In the genomic region with DNA sequence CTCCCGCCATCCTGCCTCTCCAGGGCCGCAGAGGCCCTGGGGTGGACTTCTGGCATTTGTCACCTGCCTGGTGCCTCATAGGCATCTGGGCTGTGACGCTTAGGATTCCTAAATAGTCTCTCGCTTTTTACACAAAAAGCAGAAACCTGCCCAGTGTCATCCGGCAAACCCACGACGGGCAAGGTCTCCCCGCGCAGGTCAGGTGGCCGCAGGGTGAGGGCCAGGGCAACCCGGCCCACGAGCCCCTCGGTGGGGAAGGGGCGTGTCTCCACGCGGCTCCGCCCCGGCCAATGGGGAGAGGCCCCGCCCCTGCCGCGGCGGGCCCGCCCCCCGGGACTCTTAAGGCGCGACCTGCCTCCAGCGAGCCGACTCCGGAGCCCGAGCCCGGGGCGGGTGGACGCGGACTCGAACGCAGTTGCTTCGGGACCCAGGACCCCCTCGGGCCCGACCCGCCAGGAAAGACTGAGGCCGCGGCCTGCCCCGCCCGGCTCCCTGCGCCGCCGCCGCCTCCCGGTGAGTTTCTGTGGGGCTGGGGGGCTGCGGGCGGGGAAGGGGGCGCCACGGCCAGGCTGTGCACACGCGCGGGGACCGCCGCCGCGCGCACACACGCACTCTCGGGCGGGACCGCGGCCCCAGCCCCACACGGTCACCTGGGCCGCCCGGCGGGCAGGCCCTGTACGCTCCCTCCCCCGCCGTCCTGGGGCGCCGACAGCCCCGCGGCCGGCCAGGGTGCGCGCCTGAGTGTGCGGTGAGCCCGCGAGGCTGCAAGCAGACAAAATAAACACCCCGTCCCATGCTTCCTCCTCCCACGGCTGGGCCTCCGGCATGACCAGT, we compare ENCODE assay signal across 8 cellular contexts. TPM values are rescaled to one million over a fixed set of nuclear protein-coding genes. Genes with fewer than 3 reads are reported as not detected.
DNase-seq lines count a peak whose midpoint lies in the region; ATAC-seq and TF ChIP-seq lines count a peak whose summit lies in the region.

A gene (plus strand): TSS at position 368 of the 834 bp plus-strand sequence. CDS start 9,030 bp downstream, outside the sequence.

- H3K27ac ChIP-seq in WERI-Rb-1 (peak within 1 kb of the TSS; percentile 47), skin epidermis (peak within 1 kb of the TSS in 20 of 21 experiments; percentile 50 to 89 (median 78)), MM.1S (ENCODE audit: low read length) (no peak within 1 kb of the TSS)

- H3K9ac ChIP-seq in MM.1S (ENCODE audit: low read length): no peak within 1 kb of the TSS

- no peaks in the 10 kb centered on the region for H3F3A ChIP-seq in MM.1S (ENCODE audit: insufficient read depth, low read length)

- intact Hi-C loops in MCF 10A (cut with micrococcal nuclease): no loop called here

- H3K4me3 Mint-ChIP-seq in MCF 10A (ENCODE audit: unreplicated experiment): peak within 1 kb of the TSS; percentile 69

- TF ChIP-seq CTCF in WERI-Rb-1 (IDR thresholded peaks at IDR 0.05; ENCODE audit: low read depth, low read length) (no peak), MCF 10A (IDR thresholded peaks at IDR 0.05; ENCODE audit: unreplicated experiment) (no peak), MM.1S (IDR thresholded peaks at IDR 0.05; ENCODE audit: low read length) (no peak)

- TSS peak; percentile 70 for BruUV-seq in MCF 10A (replicated peaks; lab: Mats Ljungman, UMichigan)

- H3K27me3 ChIP-seq in WERI-Rb-1 (ENCODE audit: insufficient read depth, low read depth, severe bottlenecking): no peaks in the 10 kb centered on the region
- no peaks in the 10 kb centered on the region for H3K27me3 ChIP-seq in MM.1S (replicated peaks; ENCODE audit: insufficient read depth, low read length)

- no peak within 1 kb of the TSS for H3K27ac Mint-ChIP-seq in MCF 10A (ENCODE audit: low read depth, unreplicated experiment)

- no peaks in the 10 kb centered on the region for H3K4me1 ChIP-seq in MM.1S (ENCODE audit: low read length)

- CTCF ChIA-PET in MCF 10A (lab: Yijun Ruan, JAX): interaction anchor here (2.4 to 14.1 kb wide), 2 partner anchors 13 to 30 kb away, joined by 13 to 263 read pairs; no protein-coding TSS in a partner anchor

- peaks cover 14% of the 10 kb centered on the region for H3K79me2 ChIP-seq in MM.1S (ENCODE audit: low read length)

- H3K36me3 ChIP-seq in WERI-Rb-1 (no peaks in the 10 kb centered on the region), MM.1S (replicated peaks; ENCODE audit: insufficient read depth, low read length) (no peaks in the 10 kb centered on the region)

- H3K4me2 ChIP-seq in MM.1S (ENCODE audit: low read depth, low read length): no peak within 1 kb of the TSS

- no peaks in the 10 kb centered on the region for H3K27me3 Mint-ChIP-seq in MCF 10A (ENCODE audit: insufficient read depth, unreplicated experiment)

- no peak within 1 kb of the TSS for H3K4me3 ChIP-seq in WERI-Rb-1 (ENCODE audit: low read depth, low read length)
- peak within 1 kb of the TSS; percentile 37 to 67 (median 58) for H3K4me3 ChIP-seq in skin epidermis
- H3K4me3 ChIP-seq in MM.1S (ENCODE audit: low read length): no peak within 1 kb of the TSS

- no peaks in the 10 kb centered on the region for H3K9me3 ChIP-seq in WERI-Rb-1 (ENCODE audit: severe bottlenecking)
- no peaks in the 10 kb centered on the region for H3K9me3 ChIP-seq in MM.1S (replicated peaks; ENCODE audit: insufficient read depth, low read length)

- no peak within 1 kb of the TSS for H2AFZ ChIP-seq in MM.1S (ENCODE audit: low read length)

- POLR2A ChIA-PET in MCF 10A (lab: Yijun Ruan, JAX): interaction anchor here (0.6 to 1.4 kb wide), 2 partner anchors 18 to 389 kb away, joined by 3 to 6 read pairs; no protein-coding TSS in a partner anchor

- DNase-seq in WERI-Rb-1 (no peak), MCF 10A (ENCODE audit: unreplicated experiment) (peak; percentile 68), iPS-NIHi11 (ENCODE audit: low spot score) (peak; percentile 98), NCI-H2107 (lab: John Stamatoyannopoulos, UW) (no peak), MM.1S (no peak)

- no peaks in the 10 kb centered on the region for H4K20me1 ChIP-seq in MM.1S (ENCODE audit: insufficient read depth, low read length)

- no peaks in the 10 kb centered on the region for H3K9me2 ChIP-seq in MM.1S (replicated peaks; ENCODE audit: insufficient read depth, low read length)

- peak; percentile 70 for ATAC-seq in HG03354 (IDR thresholded peaks at IDR 0.05; ENCODE audit: poor library complexity, severe bottlenecking, unreplicated experiment)

- peak; percentile 38 for TF ChIP-seq POLR2A in GM10847 (IDR thresholded peaks at IDR 0.05; ENCODE audit: extremely low read depth, insufficient read length)

- no peaks in the 10 kb centered on the region for H3K9me3 Mint-ChIP-seq in MCF 10A (ENCODE audit: unreplicated experiment)

- no peaks in the 10 kb centered on the region for H3K36me3 Mint-ChIP-seq in MCF 10A (ENCODE audit: insufficient read depth, unreplicated experiment)

- H3K4me1 Mint-ChIP-seq in MCF 10A (ENCODE audit: insufficient read depth, unreplicated experiment): peaks cover 24% of the 10 kb centered on the region

RNA-seq across cellular contexts. Expression of the gene that starts here (rescaled TPM):
- 4.0 and 7.1 TPM in 2 replicates for total RNA-seq in MCF 10A (2022)

Comparison
In these comparisons a context has a peak if more than half of its experiments do, and no peak if none do; other contexts are left out.
1. DNase-seq: peak in MCF 10A (single experiment) and iPS-NIHi11 (single experiment); none in WERI-Rb-1 (single experiment), NCI-H2107 (single experiment) and MM.1S (single experiment).
2. H3K4me3 ChIP-seq: peak in skin epidermis (7 of 7); none in WERI-Rb-1 (single experiment) and MM.1S (single experiment).